In genomic region chr19:13173129-13173737, GRCh38 we compare ENCODE assay signal across 10 cellular contexts. TPM values are rescaled to one million over a fixed set of nuclear protein-coding genes. Genes with fewer than 3 reads are reported as not detected.
DNase-seq lines count a peak whose midpoint lies in the region; ATAC-seq and TF ChIP-seq lines count a peak whose summit lies in the region.
"Had no signal": no experiment of that assay in that cellular context is flagged by ENCODE, and none has a peak within 500 bp of the region (broad histone marks: within the 10 kb centered on the region; RNA-seq: fewer than 3 reads in every experiment).

No MANE protein-coding gene starts in this region.

- H3K27ac ChIP-seq in left lung, result peak overlapping the region; percentile 61 to 72
- peak overlapping the region; percentile 78 to 79 for H3K27ac ChIP-seq in tibial artery

- H3K27me3 ChIP-seq in left lung (no peaks in the 10 kb centered on the region), tibial artery (no peaks in the 10 kb centered on the region)

- H3K36me3 ChIP-seq in left lung, result no peaks in the 10 kb centered on the region
- H3K36me3 ChIP-seq in tibial artery, result no peaks in the 10 kb centered on the region

- no peak for ATAC-seq in T-cell (replicated peaks in 1 of 4)
- no peak for ATAC-seq in left lung
- no peak for ATAC-seq in HG03460 (IDR thresholded peaks at IDR 0.05; ENCODE audit: unreplicated experiment)
- ATAC-seq: GM23338 had no signal

- H3K36me3 Mint-ChIP-seq in activated naive CD4-positive, alpha-beta T cell treated with anti-CD3 and anti-CD28 coated beads, Interleukin-2, amount 10 ng/mL, durations not matched to agents 7 days and 5 days, result peaks cover 6% of the 10 kb centered on the region
- no peaks in the 10 kb centered on the region for H3K36me3 Mint-ChIP-seq in T-cell

- CTCF ChIA-PET in activated naive CD4-positive, alpha-beta T cell treated with anti-CD3 and anti-CD28 coated beads, Interleukin-2, amount 10 ng/mL, durations not matched to agents 7 days and 5 days (lab: Charles Lee), result interaction anchor here (1.2 kb wide), 1 partner anchor 9 kb away, joined by 4 read pairs; no protein-coding TSS in a partner anchor
- CTCF ChIA-PET in T-cell (lab: Charles Lee), result no interaction called here

- H3K9me3 ChIP-seq in left lung (no peaks in the 10 kb centered on the region), tibial artery (no peaks in the 10 kb centered on the region)

- TF ChIP-seq CTCF in left lung (IDR thresholded peaks at IDR 0.05) (no peak), tibial artery (IDR thresholded peaks at IDR 0.05) (no peak)

- H3K4me1 Mint-ChIP-seq in activated naive CD4-positive, alpha-beta T cell treated with anti-CD3 and anti-CD28 coated beads, Interleukin-2, amount 10 ng/mL, durations not matched to agents 7 days and 5 days, result peaks cover 60% of the 10 kb centered on the region
- H3K4me1 Mint-ChIP-seq in T-cell, result peaks cover 48 to 70% (median 62%) of the 10 kb centered on the region in 3 donors

- peak overlapping the region; percentile 89 for H3K27ac Mint-ChIP-seq in activated naive CD4-positive, alpha-beta T cell treated with anti-CD3 and anti-CD28 coated beads, Interleukin-2, amount 10 ng/mL, durations not matched to agents 7 days and 5 days
- H3K27ac Mint-ChIP-seq in T-cell, result peak overlapping the region; percentile 99 to 100
- H3K27ac Mint-ChIP-seq: GM23338 had no signal

- intact Hi-C loops in left lung (cut with DNase I), result no loop called here
- intact Hi-C loops in tibial artery (cut with DNase I; ENCODE audit: low total_unique reads), result no loop called here

- H3K4me1 ChIP-seq in left lung (peaks cover 14 to 53% of the 10 kb centered on the region in 2 donors), tibial artery (peaks cover 0 to 32% (median 27%) of the 10 kb centered on the region in 4 donors)

- DNase-seq in activated naive CD4-positive, alpha-beta T cell treated with anti-CD3 and anti-CD28 coated beads, Interleukin-2, amount 10 ng/mL, durations not matched to agents 7 days and 5 days, result no peak
- DNase-seq in activated naive CD4-positive, alpha-beta T cell (lab: John Stamatoyannopoulos, UW), result no peak
- no peak for DNase-seq in T-cell
- no peak for DNase-seq in left lung
- DNase-seq in tibial artery, result no peak
- no peak for DNase-seq in NCI-H69 (lab: John Stamatoyannopoulos, UW)
- DNase-seq in middle frontal gyrus (ENCODE audit: extremely low spot score, low spot score), result no peak
- DNase-seq: foreskin fibroblast had no signal

- no peaks in the 10 kb centered on the region for H3K27me3 Mint-ChIP-seq in activated naive CD4-positive, alpha-beta T cell treated with anti-CD3 and anti-CD28 coated beads, Interleukin-2, amount 10 ng/mL, durations not matched to agents 7 days and 5 days
- H3K27me3 Mint-ChIP-seq in T-cell, result no peaks in the 10 kb centered on the region

- no peak overlapping the region for H3K4me3 ChIP-seq in left lung
- H3K4me3 ChIP-seq in tibial artery, result no peak overlapping the region
- H3K4me3 ChIP-seq: GM23338 had no signal

- peak overlapping the region; percentile 74 for H3K4me3 Mint-ChIP-seq in activated naive CD4-positive, alpha-beta T cell treated with anti-CD3 and anti-CD28 coated beads, Interleukin-2, amount 10 ng/mL, durations not matched to agents 7 days and 5 days
- H3K4me3 Mint-ChIP-seq in T-cell, result peak overlapping the region; percentile 75 to 82 (median 82)
- H3K4me3 Mint-ChIP-seq: GM23338 had no signal

- H3K9me3 Mint-ChIP-seq in activated naive CD4-positive, alpha-beta T cell treated with anti-CD3 and anti-CD28 coated beads, Interleukin-2, amount 10 ng/mL, durations not matched to agents 7 days and 5 days, result no peaks in the 10 kb centered on the region
- no peaks in the 10 kb centered on the region for H3K9me3 Mint-ChIP-seq in T-cell
- H3K9me3 Mint-ChIP-seq: GM23338 had no signal

- POLR2A ChIA-PET in T-cell (lab: Charles Lee), result interaction anchor here in 1 of 2 donors (0.6 kb wide), 1 partner anchor 53 kb away, joined by 3 read pairs; no protein-coding TSS in a partner anchor

RNA-seq across cellular contexts. Expression of gene IER2, which starts 23.0 kb away (rescaled TPM):
- total RNA-seq in T-cell (100 to 1,000 TPM; 165 to 413 (median 196) TPM), left lung (10 to 100 TPM; 70.1 to 99.4 TPM)

RNA-seq across cellular contexts. Expression of gene STX10, which starts 23.1 kb away (rescaled TPM):
- 10 to 100 TPM; 43.8 to 89.6 (median 67.3) TPM for total RNA-seq in T-cell
- 10 to 100 TPM; 64.0 to 94.8 TPM for total RNA-seq in left lung

RNA-seq across cellular contexts. Expression of gene NACC1, which starts 55.2 kb away (rescaled TPM):
- total RNA-seq in T-cell (10 to 100 TPM; 23.8 to 44.9 (median 38.1) TPM), left lung (10 to 100 TPM; 65.1 to 92.5 TPM)

RNA-seq across cellular contexts. Expression of gene TRMT1, which starts 56.7 kb away (rescaled TPM):
- total RNA-seq in T-cell, result 100 to 1,000 TPM in 2 of 5 donors, 10 to 100 TPM in 3; 68.9 to 121 (median 95.6) TPM
- total RNA-seq in left lung, result 10 to 100 TPM; 24.2 to 46.2 TPM
